In genomic region chr4:109738104-109738872, GRCh38 we compare ENCODE assay signal across 28 cellular contexts.
"Had no signal": no experiment of that assay in that cellular context is flagged by ENCODE, and none has a peak within 500 bp of the region (broad histone marks: within the 10 kb centered on the region; RNA-seq: fewer than 3 reads in every experiment).

No MANE protein-coding gene starts in this region.

- H2AFZ ChIP-seq: neural progenitor cell, parathyroid adenoma had no signal

- ATAC-seq: naive thymus-derived CD4-positive, alpha-beta T cell; natural killer cell; psoas muscle; right cardiac atrium; sciatic nerve; stimulated activated effector memory CD8-positive, alpha-beta T cell treated with anti-CD3 and anti-CD28 coated beads, Interleukin-12 subunit alpha, Interleukin-12 subunit beta, amount 100 ng/mL, for 72 hours; stimulated activated naive B cell treated with anti-CD40 and anti-IgM and Interleukin-4, amounts not matched to agents 10 μg/mL and 1 μg/mL and 100 μg/mL, for 72 hours had no signal

- H3K9me3 Mint-ChIP-seq: naive thymus-derived CD4-positive, alpha-beta T cell; natural killer cell; nephron; neural progenitor cell; stimulated activated effector memory CD8-positive, alpha-beta T cell treated with anti-CD3 and anti-CD28 coated beads, Interleukin-12 subunit alpha, Interleukin-12 subunit beta, amount 100 ng/mL, for 72 hours; stimulated activated naive B cell treated with anti-CD40 and anti-IgM and Interleukin-4, amounts not matched to agents 10 μg/mL and 1 μg/mL and 100 μg/mL, for 72 hours; stimulated activated naive CD8-positive, alpha-beta T cell treated with anti-CD3 and anti-CD28 coated beads, Interleukin-15, Interleukin-2, amounts not matched to agents 100 ng/mL and 50 ng/mL, for 24 hours had no signal

- H3K79me2 ChIP-seq: parathyroid adenoma had no signal

- H3K27ac Mint-ChIP-seq: naive thymus-derived CD4-positive, alpha-beta T cell; natural killer cell; nephron; neural progenitor cell; progenitor cell of endocrine pancreas; stimulated activated effector memory CD8-positive, alpha-beta T cell treated with anti-CD3 and anti-CD28 coated beads, Interleukin-12 subunit alpha, Interleukin-12 subunit beta, amount 100 ng/mL, for 72 hours; stimulated activated naive B cell treated with anti-CD40 and anti-IgM and Interleukin-4, amounts not matched to agents 10 μg/mL and 1 μg/mL and 100 μg/mL, for 72 hours; stimulated activated naive CD8-positive, alpha-beta T cell treated with anti-CD3 and anti-CD28 coated beads, Interleukin-15, Interleukin-2, amounts not matched to agents 100 ng/mL and 50 ng/mL, for 24 hours had no signal

- H3K4me1 Mint-ChIP-seq: natural killer cell; nephron; neural progenitor cell; stimulated activated effector memory CD8-positive, alpha-beta T cell treated with anti-CD3 and anti-CD28 coated beads, Interleukin-12 subunit alpha, Interleukin-12 subunit beta, amount 100 ng/mL, for 72 hours; stimulated activated naive B cell treated with anti-CD40 and anti-IgM and Interleukin-4, amounts not matched to agents 10 μg/mL and 1 μg/mL and 100 μg/mL, for 72 hours had no signal

- H3K9me3 ChIP-seq: psoas muscle, stomach, thoracic aorta, tibial artery, upper lobe of left lung, vagina had no signal

- H3K27ac ChIP-seq: neural progenitor cell, ovary, parathyroid adenoma, psoas muscle, skin epidermis, stomach, thoracic aorta, tibial artery, upper lobe of left lung, vagina had no signal

- H3K4me1 ChIP-seq: neural progenitor cell, parathyroid adenoma, psoas muscle, stomach, tibial artery, upper lobe of left lung, vagina had no signal

- DNase-seq: naive thymus-derived CD4-positive, alpha-beta T cell; natural killer cell; occipital lobe; ovary; posterior cingulate gyrus; psoas muscle; right cardiac atrium; stimulated activated CD4-positive, alpha-beta T cell treated with anti-CD3 and anti-CD28 coated beads, Interleukin-15, amount 100 ng/mL, for 24 hours; stimulated activated CD4-positive, alpha-beta T cell treated with anti-CD3 and anti-CD28 coated beads, Interleukin-2, amount 100 ng/mL, for 24 hours; stimulated activated CD4-positive, alpha-beta T cell treated with anti-CD3 and anti-CD28 coated beads, Interleukin-2, amount 100 ng/mL, for 48 hours; stimulated activated CD4-positive, alpha-beta T cell treated with anti-CD3 and anti-CD28 coated beads, Interleukin-4, amount 100 ng/mL, for 24 hours; stimulated activated naive B cell treated with anti-CD40 and anti-IgM and Interleukin-4, amounts not matched to agents 10 μg/mL and 1 μg/mL and 100 μg/mL, for 72 hours; stimulated activated naive CD4-positive, alpha-beta T cell treated with Interleukin-2 at 50 U/mL for 16 hours; stomach; tibial artery; trophoblast cell; upper lobe of left lung had no signal

- H3K4me2 ChIP-seq: neural progenitor cell, smooth muscle cell had no signal

- H3K4me3 Mint-ChIP-seq: naive thymus-derived CD4-positive, alpha-beta T cell; natural killer cell; nephron; neural progenitor cell; stimulated activated effector memory CD8-positive, alpha-beta T cell treated with anti-CD3 and anti-CD28 coated beads, Interleukin-12 subunit alpha, Interleukin-12 subunit beta, amount 100 ng/mL, for 72 hours; stimulated activated naive B cell treated with anti-CD40 and anti-IgM and Interleukin-4, amounts not matched to agents 10 μg/mL and 1 μg/mL and 100 μg/mL, for 72 hours; stimulated activated naive CD8-positive, alpha-beta T cell treated with anti-CD3 and anti-CD28 coated beads, Interleukin-15, Interleukin-2, amounts not matched to agents 100 ng/mL and 50 ng/mL, for 24 hours had no signal

- H3K27me3 ChIP-seq: neural progenitor cell, ovary, stomach, upper lobe of left lung, vagina had no signal

- H3K36me3 Mint-ChIP-seq: naive thymus-derived CD4-positive, alpha-beta T cell; natural killer cell; neural progenitor cell; stimulated activated effector memory CD8-positive, alpha-beta T cell treated with anti-CD3 and anti-CD28 coated beads, Interleukin-12 subunit alpha, Interleukin-12 subunit beta, amount 100 ng/mL, for 72 hours had no signal

- H3K36me3 ChIP-seq: neural progenitor cell, ovary, stomach, thoracic aorta, tibial artery, upper lobe of left lung, vagina had no signal

- H3K4me3 ChIP-seq: neural progenitor cell, ovary, psoas muscle, skin epidermis, smooth muscle cell, stomach, thoracic aorta, tibial artery, upper lobe of left lung, vagina had no signal
